Comparison of ENCODE assay signal across 23 cellular contexts in the genomic region with DNA sequence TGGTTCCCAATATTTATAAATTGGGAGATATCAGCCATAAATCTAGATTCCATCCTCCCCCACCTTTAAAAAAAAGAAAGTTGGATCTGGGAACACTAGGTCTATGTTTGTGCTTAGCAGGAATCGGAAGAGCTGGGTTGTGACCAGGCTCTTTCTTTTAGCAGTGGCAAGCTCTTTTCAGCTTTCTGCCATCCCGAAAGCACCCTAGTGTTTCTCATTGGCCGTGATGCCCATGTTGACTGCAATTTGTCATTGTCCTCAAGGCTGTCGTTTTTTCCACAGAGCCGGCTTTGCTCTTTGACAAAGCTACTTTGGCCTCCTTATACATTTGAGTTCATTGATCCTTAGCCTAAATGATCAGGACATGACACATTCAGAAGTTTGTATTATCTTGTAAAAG. TPM values are rescaled to one million over a fixed set of nuclear protein-coding genes. Genes with fewer than 3 reads are reported as not detected.
DNase-seq lines count a peak whose midpoint lies in the region; ATAC-seq, FAIRE-seq and TF ChIP-seq lines count a peak whose summit lies in the region.
"Had no signal": no experiment of that assay in that cellular context is flagged by ENCODE, and none has a peak within 500 bp of the region (broad histone marks: within the 10 kb centered on the region; RNA-seq: fewer than 3 reads in every experiment).

No MANE protein-coding gene starts in this region.

- ATAC-seq in HG03342 (IDR thresholded peaks at IDR 0.05; ENCODE audit: unreplicated experiment): no peak
- ATAC-seq: HepG2 had no signal

- DNase-seq in NCI-H69 (lab: John Stamatoyannopoulos, UW): peak; percentile 86
- peak; percentile 21 for DNase-seq in globus pallidus (ENCODE audit: low spot score)
- peak; percentile 17 for DNase-seq in retina
- DNase-seq in HTR-8/SVneo (ENCODE audit: insufficient read length, low spot score): no peak
- no peak for DNase-seq in HT-29 (ENCODE audit: low spot score)
- DNase-seq: 8988T; ACHN; CD4-positive, alpha-beta T cell; GM23248; H9; Kasumi-1; NCI-H1105; NCI-H1436 treated with DMSO at 0.1 percent for 48 hours; NCI-H187 treated with DMSO at 0.1 percent for 48 hours; NCI-H2107; NCI-H526; SHP77 had no signal

- H3K27ac ChIP-seq in C4-2B: peak overlapping the region; percentile 43; the same call in 1 of the 2 replicates
- H3K27ac ChIP-seq: GM23248, RWPE1 had no signal

- no peak for FAIRE-seq in HTR-8/SVneo (lab: Jason Lieb, UNC)
- FAIRE-seq: D721Med, GM18507, HepG2 had no signal

- no peak for TF ChIP-seq CTCF in C4-2B (conservative IDR thresholded peaks at IDR 0.05)

RNA-seq across cellular contexts. Expression of a gene that starts 50.0 kb away (rescaled TPM):
- 16.8 and 17.6 TPM in 2 replicates for total RNA-seq in HT-29 (2014; rRNA removed; shearing (Covaris generic))

Comparison
In these comparisons a context has a peak if more than half of its experiments do, and no peak if none do; other contexts are left out.
1. DNase-seq: peak in NCI-H69 (single experiment), globus pallidus (single experiment) and retina (single experiment); none in HTR-8/SVneo (single experiment) and HT-29 (single experiment).